Comparison of ENCODE assay signal across 12 cellular contexts in genomic region chr10:26217396-26218105, GRCh38. TPM values are rescaled to one million over a fixed set of nuclear protein-coding genes. Genes with fewer than 3 reads are reported as not detected.
DNase-seq lines count a peak whose midpoint lies in the region; ATAC-seq and TF ChIP-seq lines count a peak whose summit lies in the region.
"Had no signal": no experiment of that assay in that cellular context is flagged by ENCODE, and none has a peak within 500 bp of the region (broad histone marks: within the 10 kb centered on the region; RNA-seq: fewer than 3 reads in every experiment).

No MANE protein-coding gene starts in this region.

- peaks cover 79% of the 10 kb centered on the region for H3K27me3 ChIP-seq in BE2C
- H3K27me3 ChIP-seq in Caco-2 (replicated peaks; ENCODE audit: control insufficient read depth, insufficient read depth, low read length) = 0 out of 2 replicates have a peak, but pooled peaks cover 3% of the 10 kb centered on the region

- H3K36me3 ChIP-seq in BE2C = no peaks in the 10 kb centered on the region
- H3K36me3 ChIP-seq in Caco-2 (ENCODE audit: control insufficient read depth, insufficient read depth, low read length) = no peaks in the 10 kb centered on the region
- H3K36me3 ChIP-seq: upper lobe of left lung had no signal

- intact Hi-C loops in Caco-2 (cut with micrococcal nuclease; ENCODE audit: unreplicated experiment) = no loop called here

- H3K9me3 ChIP-seq in BE2C = no peaks in the 10 kb centered on the region
- H3K9me3 ChIP-seq in Caco-2 = no peaks in the 10 kb centered on the region; the same call in 1 of the 2 replicates
- H3K9me3 ChIP-seq: upper lobe of left lung had no signal

- BruUV-seq in Caco-2 (replicated peaks; lab: Mats Ljungman, UMichigan) = no TSS peak

- H3K36me3 Mint-ChIP-seq in stimulated activated naive CD8-positive, alpha-beta T cell treated with anti-CD3 and anti-CD28 coated beads, Interleukin-15, Interleukin-2, amounts not matched to agents 100 ng/mL and 50 ng/mL, for 24 hours (ENCODE audit: low read depth) = no peaks in the 10 kb centered on the region
- no peaks in the 10 kb centered on the region for H3K36me3 Mint-ChIP-seq in T-helper 2 cell treated with Interferon-gamma antibody and Interleukin-4, amounts not matched to agents 5 μg/mL and 100 μg/mL, for 36 hours (ENCODE audit: low read depth)
- no peaks in the 10 kb centered on the region for H3K36me3 Mint-ChIP-seq in Caco-2 (ENCODE audit: insufficient read depth, unreplicated experiment)

- H3K4me3 ChIP-seq in BE2C (ENCODE audit: low read depth, low read length) = no peak overlapping the region
- no peak overlapping the region for H3K4me3 ChIP-seq in Caco-2 (ENCODE audit: low read depth, low read length)
- H3K4me3 ChIP-seq: upper lobe of left lung had no signal

- POLR2A ChIA-PET in Caco-2 (lab: Charles Lee) = no interaction called here

- no peaks in the 10 kb centered on the region for H3K9me3 Mint-ChIP-seq in stimulated activated naive CD8-positive, alpha-beta T cell treated with anti-CD3 and anti-CD28 coated beads, Interleukin-15, Interleukin-2, amounts not matched to agents 100 ng/mL and 50 ng/mL, for 24 hours
- no peaks in the 10 kb centered on the region for H3K9me3 Mint-ChIP-seq in T-helper 2 cell treated with Interferon-gamma antibody and Interleukin-4, amounts not matched to agents 5 μg/mL and 100 μg/mL, for 36 hours
- peaks cover 9% of the 10 kb centered on the region for H3K9me3 Mint-ChIP-seq in Caco-2 (ENCODE audit: unreplicated experiment)

- peaks cover 34% of the 10 kb centered on the region for H3K4me1 Mint-ChIP-seq in stimulated activated naive CD8-positive, alpha-beta T cell treated with anti-CD3 and anti-CD28 coated beads, Interleukin-15, Interleukin-2, amounts not matched to agents 100 ng/mL and 50 ng/mL, for 24 hours (ENCODE audit: low read depth)
- peaks cover 12% of the 10 kb centered on the region for H3K4me1 Mint-ChIP-seq in T-helper 2 cell treated with Interferon-gamma antibody and Interleukin-4, amounts not matched to agents 5 μg/mL and 100 μg/mL, for 36 hours (ENCODE audit: low read depth)
- peaks cover 9% of the 10 kb centered on the region for H3K4me1 Mint-ChIP-seq in Caco-2 (ENCODE audit: low read depth, unreplicated experiment)

- no peak for TF ChIP-seq CTCF in BE2C (IDR thresholded peaks at IDR 0.05; ENCODE audit: low read depth, low read length)
- TF ChIP-seq CTCF in Caco-2 (IDR thresholded peaks at IDR 0.05; ENCODE audit: insufficient read depth in 1 of 2, low read depth in 1 of 2, low read length in 1 of 2, severe bottlenecking in 1 of 2, unreplicated experiment in 1 of 2) = no peak

- ATAC-seq in stimulated activated naive CD8-positive, alpha-beta T cell treated with anti-CD3 and anti-CD28 coated beads, Interleukin-15, Interleukin-2, amounts not matched to agents 100 U/mL and 50 U/mL, for 24 hours = no peak
- ATAC-seq in GM21528 (IDR thresholded peaks at IDR 0.05; ENCODE audit: low FRiP score, unreplicated experiment) = no peak

- H3K27me3 Mint-ChIP-seq in stimulated activated naive CD8-positive, alpha-beta T cell treated with anti-CD3 and anti-CD28 coated beads, Interleukin-15, Interleukin-2, amounts not matched to agents 100 ng/mL and 50 ng/mL, for 24 hours = peaks cover 96% of the 10 kb centered on the region
- peaks cover 91% of the 10 kb centered on the region for H3K27me3 Mint-ChIP-seq in T-helper 2 cell treated with Interferon-gamma antibody and Interleukin-4, amounts not matched to agents 5 μg/mL and 100 μg/mL, for 36 hours (ENCODE audit: low read depth)
- peaks cover 8% of the 10 kb centered on the region for H3K27me3 Mint-ChIP-seq in Caco-2 (ENCODE audit: insufficient read depth, unreplicated experiment)

- no peaks in the 10 kb centered on the region for H3K4me1 ChIP-seq in BE2C
- H3K4me1 ChIP-seq in Caco-2 = peaks cover 4% of the 10 kb centered on the region; the same call in 1 of the 2 replicates

- no peak for DNase-seq in stimulated activated naive CD8-positive, alpha-beta T cell treated with anti-CD3 and anti-CD28 coated beads, Interleukin-15, Interleukin-2, amounts not matched to agents 100 U/mL and 50 U/mL, for 24 hours
- no peak for DNase-seq in T-helper 2 cell treated with Interferon-gamma antibody and Interleukin-4, amounts not matched to agents 5 μg/mL and 100 μg/mL, for 36 hours (ENCODE audit: low spot score)
- DNase-seq in iPS-NIHi11 (ENCODE audit: low spot score) (peak; percentile 46), UCSD-AML1 (lab: John Stamatoyannopoulos, UW; ENCODE audit: unreplicated experiment) (no peak), BE2C (no peak), Caco-2 (no peak)
- DNase-seq: DMS53 had no signal

- CTCF ChIA-PET in Caco-2 (lab: Charles Lee) = no interaction called here

- no peak overlapping the region for H3K27ac Mint-ChIP-seq in stimulated activated naive CD8-positive, alpha-beta T cell treated with anti-CD3 and anti-CD28 coated beads, Interleukin-15, Interleukin-2, amounts not matched to agents 100 ng/mL and 50 ng/mL, for 24 hours
- no peak overlapping the region for H3K27ac Mint-ChIP-seq in T-helper 2 cell treated with Interferon-gamma antibody and Interleukin-4, amounts not matched to agents 5 μg/mL and 100 μg/mL, for 36 hours
- H3K27ac Mint-ChIP-seq in Caco-2 (ENCODE audit: unreplicated experiment) = no peak overlapping the region

- peak overlapping the region; percentile 40 for H3K4me3 Mint-ChIP-seq in stimulated activated naive CD8-positive, alpha-beta T cell treated with anti-CD3 and anti-CD28 coated beads, Interleukin-15, Interleukin-2, amounts not matched to agents 100 ng/mL and 50 ng/mL, for 24 hours
- peak overlapping the region; percentile 46 for H3K4me3 Mint-ChIP-seq in T-helper 2 cell treated with Interferon-gamma antibody and Interleukin-4, amounts not matched to agents 5 μg/mL and 100 μg/mL, for 36 hours
- no peak overlapping the region for H3K4me3 Mint-ChIP-seq in Caco-2 (ENCODE audit: unreplicated experiment)

RNA-seq across cellular contexts. Expression of gene GAD2, which starts 1.0 kb away (rescaled TPM):
- polyA plus RNA-seq in BE2C (2012; ENCODE audit: insufficient read depth, insufficient read length, low read depth) = 0.23 TPM
- not detected in 2 replicates for total RNA-seq in Caco-2 (2022)
- total RNA-seq: glomerular endothelial cell, M059J, upper lobe of left lung had no signal
